In genomic region chr21:39319814-39320332, GRCh38 we compare ENCODE assay signal across 20 cellular contexts. TPM values are rescaled to one million over a fixed set of nuclear protein-coding genes. Genes with fewer than 3 reads are reported as not detected.
DNase-seq lines count a peak whose midpoint lies in the region; ATAC-seq and TF ChIP-seq lines count a peak whose summit lies in the region.
"Had no signal": no experiment of that assay in that cellular context is flagged by ENCODE, and none has a peak within 500 bp of the region (broad histone marks: within the 10 kb centered on the region; RNA-seq: fewer than 3 reads in every experiment).

No MANE protein-coding gene starts in this region.

- no peak for ATAC-seq in activated T-helper 17 cell treated with anti-CD3 and anti-CD28 coated beads, Interleukin-2, amount 50 U/mL, for 72 hours (replicated peaks)
- ATAC-seq: stimulated activated naive CD8-positive, alpha-beta T cell treated with anti-CD3 and anti-CD28 coated beads, Interleukin-15, amount 100 ng/mL, for 72 hours had no signal

- H3K36me3 ChIP-seq in OCI-LY7 (ENCODE audit: insufficient read depth, low read length) = no peaks in the 10 kb centered on the region
- no peaks in the 10 kb centered on the region for H3K36me3 ChIP-seq in SJCRH30

- H3K4me1 ChIP-seq in OCI-LY7 (ENCODE audit: insufficient read depth, low read length, poor library complexity, severe bottlenecking) = peaks cover 82% of the 10 kb centered on the region
- H3K4me1 ChIP-seq in SJCRH30 = peaks cover 7% of the 10 kb centered on the region

- H3K36me3 Mint-ChIP-seq in activated T-helper 17 cell treated with anti-CD3 and anti-CD28 coated beads, Interleukin-2, amount 50 U/mL, for 72 hours (ENCODE audit: low read depth) = no peaks in the 10 kb centered on the region
- H3K36me3 Mint-ChIP-seq: activated naive CD8-positive, alpha-beta T cell treated with anti-CD3 and anti-CD28 coated beads, Interleukin-2, amount 10 ng/mL, durations not matched to agents 7 days and 5 days had no signal

- DNase-seq in AG10803 (ENCODE audit: low read depth) = peak; percentile 43
- DNase-seq in OCI-LY7 (ENCODE audit: low spot score) = no peak
- peak; percentile 38 for DNase-seq in fibroblast of pulmonary artery (ENCODE audit: low read depth)
- DNase-seq in myocyte (ENCODE audit: low read depth) = peak; percentile 31
- DNase-seq in SJCRH30 = no peak
- DNase-seq in stimulated activated naive CD4-positive, alpha-beta T cell (lab: John Stamatoyannopoulos, UW) = no peak
- no peak for DNase-seq in NCI-H1417 treated with DMSO at 0.1 percent for 48 hours (lab: John Stamatoyannopoulos, UW)
- DNase-seq: activated CD4-positive, alpha-beta T cell treated with anti-CD3 and anti-CD28 coated beads for 48 hours; activated naive CD8-positive, alpha-beta T cell treated with anti-CD3 and anti-CD28 coated beads, Interleukin-2, amount 10 ng/mL, durations not matched to agents 7 days and 5 days; cerebellar nuclear complex; DMS79; H9; hypothalamus; Kasumi-1; NCI-H526; RPMI8226; small intestine; stimulated activated naive CD8-positive, alpha-beta T cell treated with anti-CD3 and anti-CD28 coated beads, Interleukin-15, amount 100 ng/mL, for 72 hours had no signal

- no peaks in the 10 kb centered on the region for H3K27me3 Mint-ChIP-seq in activated T-helper 17 cell treated with anti-CD3 and anti-CD28 coated beads, Interleukin-2, amount 50 U/mL, for 72 hours
- H3K27me3 Mint-ChIP-seq: stimulated activated naive CD8-positive, alpha-beta T cell treated with anti-CD3 and anti-CD28 coated beads, Interleukin-15, amount 100 ng/mL, for 72 hours had no signal

- no peak overlapping the region for H3K27ac Mint-ChIP-seq in activated T-helper 17 cell treated with anti-CD3 and anti-CD28 coated beads, Interleukin-2, amount 50 U/mL, for 72 hours
- H3K27ac Mint-ChIP-seq: activated naive CD8-positive, alpha-beta T cell treated with anti-CD3 and anti-CD28 coated beads, Interleukin-2, amount 10 ng/mL, durations not matched to agents 7 days and 5 days; H9; stimulated activated naive CD8-positive, alpha-beta T cell treated with anti-CD3 and anti-CD28 coated beads, Interleukin-15, amount 100 ng/mL, for 72 hours; T-helper 2 cell treated with Interferon-gamma antibody and Interleukin-4, amounts not matched to agents 5 μg/mL and 100 μg/mL, for 36 hours had no signal

- H3K27ac ChIP-seq in OCI-LY7 (ENCODE audit: low read depth, low read length, poor library complexity, severe bottlenecking) (no peak overlapping the region), SJCRH30 (no peak overlapping the region)

- H3K9me2 ChIP-seq in OCI-LY7 (ENCODE audit: insufficient read depth, low read length) = no peaks in the 10 kb centered on the region

- H4K20me1 ChIP-seq in OCI-LY7 (ENCODE audit: insufficient read depth, low read length) = no peaks in the 10 kb centered on the region

- peaks cover 10% of the 10 kb centered on the region for H3K4me1 Mint-ChIP-seq in activated T-helper 17 cell treated with anti-CD3 and anti-CD28 coated beads, Interleukin-2, amount 50 U/mL, for 72 hours

- H3K4me3 ChIP-seq in AG10803 (ENCODE audit: low read length) (no peak overlapping the region), OCI-LY7 (ENCODE audit: low read depth, low read length, poor library complexity, severe bottlenecking) (no peak overlapping the region), fibroblast of pulmonary artery (replicated peaks; ENCODE audit: low read depth, low read length) (no peak overlapping the region), SJCRH30 (no peak overlapping the region)

- H3K9me3 ChIP-seq in OCI-LY7 (ENCODE audit: low read length) = no peaks in the 10 kb centered on the region
- no peaks in the 10 kb centered on the region for H3K9me3 ChIP-seq in SJCRH30 (replicated peaks)

- H2AFZ ChIP-seq in OCI-LY7 (ENCODE audit: low read length) = peak overlapping the region; percentile 75; the same call in 1 of the 2 replicates

- H3K4me3 Mint-ChIP-seq in activated T-helper 17 cell treated with anti-CD3 and anti-CD28 coated beads, Interleukin-2, amount 50 U/mL, for 72 hours = no peak overlapping the region
- H3K4me3 Mint-ChIP-seq: activated naive CD8-positive, alpha-beta T cell treated with anti-CD3 and anti-CD28 coated beads, Interleukin-2, amount 10 ng/mL, durations not matched to agents 7 days and 5 days; H9; stimulated activated naive CD8-positive, alpha-beta T cell treated with anti-CD3 and anti-CD28 coated beads, Interleukin-15, amount 100 ng/mL, for 72 hours; T-helper 2 cell treated with Interferon-gamma antibody and Interleukin-4, amounts not matched to agents 5 μg/mL and 100 μg/mL, for 36 hours had no signal

- peaks cover 3% of the 10 kb centered on the region; the same call in 1 of the 2 replicates for H3K79me2 ChIP-seq in OCI-LY7 (ENCODE audit: insufficient read depth, low read depth, low read length)

- intact Hi-C loops in OCI-LY7 (cut with micrococcal nuclease; ENCODE audit: unreplicated experiment) = no loop called here

- TF ChIP-seq CTCF in AG10803 (conservative IDR thresholded peaks at IDR 0.05; ENCODE audit: low read length) = no peak
- no peak for TF ChIP-seq CTCF in OCI-LY7 (conservative IDR thresholded peaks at IDR 0.05; ENCODE audit: low read length)
- TF ChIP-seq CTCF in fibroblast of pulmonary artery (IDR thresholded peaks at IDR 0.05; ENCODE audit: low read length, missing control alignments) = no peak

- no peaks in the 10 kb centered on the region for H3K9me3 Mint-ChIP-seq in activated T-helper 17 cell treated with anti-CD3 and anti-CD28 coated beads, Interleukin-2, amount 50 U/mL, for 72 hours
- H3K9me3 Mint-ChIP-seq: activated naive CD8-positive, alpha-beta T cell treated with anti-CD3 and anti-CD28 coated beads, Interleukin-2, amount 10 ng/mL, durations not matched to agents 7 days and 5 days; H9; stimulated activated naive CD8-positive, alpha-beta T cell treated with anti-CD3 and anti-CD28 coated beads, Interleukin-15, amount 100 ng/mL, for 72 hours; T-helper 2 cell treated with Interferon-gamma antibody and Interleukin-4, amounts not matched to agents 5 μg/mL and 100 μg/mL, for 36 hours had no signal

- no TSS peak for BruUV-seq in OCI-LY7 (replicated peaks; lab: Mats Ljungman, UMichigan)

- H3K27me3 ChIP-seq in SJCRH30 = no peaks in the 10 kb centered on the region

- H3K4me2 ChIP-seq in OCI-LY7 (ENCODE audit: low read length) = peak overlapping the region; percentile 34; the same call in 1 of the 2 replicates

- POLR2A ChIA-PET in OCI-LY7 (lab: Charles Lee) = interaction anchor here (1.0 kb wide), 1 partner anchor 26 kb away, joined by 5 read pairs; no protein-coding TSS in a partner anchor

- CTCF ChIA-PET in OCI-LY7 (lab: Charles Lee; ENCODE audit: unreplicated experiment) = interaction anchor here (0.6 to 1.1 kb wide), 2 partner anchors 125 to 1998 kb away, joined by 3 read pairs; no protein-coding TSS in a partner anchor

RNA-seq across cellular contexts. Expression of gene BRWD1, which starts 6.4 kb away (rescaled TPM):
- total RNA-seq in OCI-LY7 (2014; rRNA removed; shearing (Covaris generic)) = 39.1 and 53.2 TPM in 2 replicates
- total RNA-seq in OCI-LY7 (2022) = 61.7 and 68.6 TPM in 2 replicates
- total RNA-seq in myocyte = 55.5 TPM in 2 replicates
- polyA plus RNA-seq in myocyte (2012) = 10.7 TPM
- total RNA-seq in activated T-helper 17 cell treated with anti-CD3 and anti-CD28 coated beads, Interleukin-2, amount 50 U/mL, for 72 hours = 10 to 100 TPM; 27.7 to 39.9 TPM
- total RNA-seq in SJCRH30 (2014; rRNA removed; shearing (Covaris generic)) = 45.5 and 49.8 TPM in 2 replicates

RNA-seq across cellular contexts. Expression of gene HMGN1, which starts 29.0 kb away (rescaled TPM):
- 264 and 349 TPM in 2 replicates for total RNA-seq in OCI-LY7 (2014; rRNA removed; shearing (Covaris generic))
- 492 and 532 TPM in 2 replicates for total RNA-seq in OCI-LY7 (2022)
- 115 and 126 TPM in 2 replicates for total RNA-seq in myocyte
- 139 TPM for polyA plus RNA-seq in myocyte (2012)
- 100 to 1,000 TPM; 254 to 398 TPM for total RNA-seq in activated T-helper 17 cell treated with anti-CD3 and anti-CD28 coated beads, Interleukin-2, amount 50 U/mL, for 72 hours
- total RNA-seq in SJCRH30 (2014; rRNA removed; shearing (Covaris generic)) = 448 and 469 TPM in 2 replicates

Comparison
In these comparisons a context has a peak if more than half of its experiments do, and no peak if none do; other contexts are left out.
1. DNase-seq: peak in AG10803 (single experiment), fibroblast of pulmonary artery (single experiment) and myocyte (single experiment); none in OCI-LY7 (single experiment), SJCRH30 (0 of 2), stimulated activated naive CD4-positive, alpha-beta T cell (0 of 6) and NCI-H1417 treated with DMSO at 0.1 percent for 48 hours (single experiment).